Comparison of ENCODE assay signal across 6 cellular contexts in genomic region chr9:115844433-115844832, GRCh38.
DNase-seq lines count a peak whose midpoint lies in the region; TF ChIP-seq lines count a peak whose summit lies in the region.
"Not testable (repeated sequence)": the region's sequence is repeated elsewhere in the genome, so short reads cannot be mapped to it uniquely, and the experiment has no call there.

No MANE protein-coding gene starts in this region.

- H3K4me1 ChIP-seq in ES-I3 (ENCODE audit: insufficient read depth, low read length) (peaks cover 37% of the 10 kb centered on the region), HUES64 (ENCODE audit: insufficient read depth, low read length) (peaks cover 15% of the 10 kb centered on the region; the same call in 1 of the 2 replicates), iPS-15b (ENCODE audit: control insufficient read depth, insufficient read depth, low read length) (peaks cover 11% of the 10 kb centered on the region)
- not testable (repeated sequence) for H3K4me1 ChIP-seq in H9 (ENCODE audit: insufficient read depth, low read length); iPS-20b (ENCODE audit: insufficient read depth, low read length)

- POLR2A ChIA-PET in MCF 10A (lab: Yijun Ruan, JAX): interaction anchor here (1.6 kb wide), 1 partner anchor 47 kb away, joined by 3 read pairs; no protein-coding TSS in a partner anchor

- H3K4me3 ChIP-seq in HUES64 (ENCODE audit: low read length) (peak overlapping the region; percentile 43), iPS-15b (ENCODE audit: low read depth, low read length) (peak overlapping the region; percentile 63), iPS-20b (ENCODE audit: low read length) (peak overlapping the region; percentile 57)

- H3K23me2 ChIP-seq in H9 (ENCODE audit: insufficient read length, low read depth, low read length, poor library complexity, severe bottlenecking): not testable (repeated sequence)

- H4K20me1 ChIP-seq in H9 (ENCODE audit: control insufficient read depth, insufficient read depth, insufficient read length): not testable (repeated sequence)

- H3K9me3 ChIP-seq in ES-I3 (ENCODE audit: control insufficient read depth, insufficient read depth, low read length); H9 (ENCODE audit: control insufficient read depth, low read depth, low read length); HUES64 (ENCODE audit: insufficient read depth, low read depth, low read length); iPS-15b (ENCODE audit: control insufficient read depth, insufficient read depth, low read length); iPS-20b (ENCODE audit: insufficient read depth, low read depth, low read length): not testable (repeated sequence)

- not testable (repeated sequence) for H3K27me3 Mint-ChIP-seq in H9 (ENCODE audit: low read depth); MCF 10A (ENCODE audit: insufficient read depth, unreplicated experiment)

- H3K36me3 ChIP-seq in ES-I3 (ENCODE audit: insufficient read depth, low read length); HUES64 (ENCODE audit: insufficient read depth, low read length); iPS-15b (ENCODE audit: control insufficient read depth, insufficient read depth, low read length); iPS-20b (ENCODE audit: insufficient read depth, low read depth, low read length): not testable (repeated sequence)

- not testable (repeated sequence) for H3K14ac ChIP-seq in H9 (ENCODE audit: insufficient read depth, low read length)

- not testable (repeated sequence) for H3K4ac ChIP-seq in H9 (ENCODE audit: low read depth, low read length)

- not testable (repeated sequence) for H4K5ac ChIP-seq in H9 (ENCODE audit: insufficient read length, low read depth, low read length)

- H3K9ac ChIP-seq in ES-I3 (ENCODE audit: low read depth, low read length): peak overlapping the region; percentile 78
- not testable (repeated sequence) for H3K9ac ChIP-seq in H9 (ENCODE audit: extremely low read depth, insufficient read length, low read length); HUES64 (ENCODE audit: low read depth, low read length)
- peak overlapping the region; percentile 79 for H3K9ac ChIP-seq in iPS-15b (ENCODE audit: low read depth, low read length)
- H3K9ac ChIP-seq in iPS-20b (ENCODE audit: low read depth, low read length): 0 out of 2 replicates have a peak overlapping the region, but pooled peaks have one; percentile 39

- H3K79me1 ChIP-seq in H9 (ENCODE audit: insufficient read depth, low read depth, low read length, poor library complexity, severe bottlenecking): not testable (repeated sequence)

- peak overlapping the region; percentile 21 for H3K4me2 ChIP-seq in H9 (ENCODE audit: insufficient read depth, insufficient read length, low read length)

- peaks cover 6 to 23% (median 9%) of the 10 kb centered on the region in 3 experiments for H3K36me3 Mint-ChIP-seq in H9 (ENCODE audit: insufficient read depth in 1 of 3, low read depth in 3 of 3)
- H3K36me3 Mint-ChIP-seq in MCF 10A (ENCODE audit: insufficient read depth, unreplicated experiment): not testable (repeated sequence)

- not testable (repeated sequence) for H4K91ac ChIP-seq in H9 (ENCODE audit: insufficient read length, low read depth, low read length)

- H4K8ac ChIP-seq in H9 (replicated peaks; ENCODE audit: insufficient read length, low read depth, low read length): not testable (repeated sequence)

- H3K9me3 Mint-ChIP-seq in H9: peaks cover 9 to 13% of the 10 kb centered on the region in 2 experiments
- not testable (repeated sequence) for H3K9me3 Mint-ChIP-seq in MCF 10A (ENCODE audit: unreplicated experiment)

- not testable (repeated sequence) for H2AK5ac ChIP-seq in H9 (ENCODE audit: insufficient read length, low read length)

- H3K4me3 Mint-ChIP-seq in H9: peak overlapping the region in 1 of 2 experiments; percentile 82; a peak in 2 of 5 replicates
- H3K4me3 Mint-ChIP-seq in MCF 10A (ENCODE audit: unreplicated experiment): not testable (repeated sequence)

- H3K4me1 Mint-ChIP-seq in H9 (peaks cover 5 to 59% of the 10 kb centered on the region in 2 experiments; a peak in 3 of 4 replicates), MCF 10A (ENCODE audit: insufficient read depth, unreplicated experiment) (peaks cover 17% of the 10 kb centered on the region)

- not testable (repeated sequence) for BruUV-seq in MCF 10A (replicated peaks; lab: Mats Ljungman, UMichigan)

- not testable (repeated sequence) for H2BK120ac ChIP-seq in H9 (ENCODE audit: low read depth, low read length, poor library complexity, severe bottlenecking)

- not testable (repeated sequence) for H2BK15ac ChIP-seq in H9 (ENCODE audit: low read depth, low read length)

- not testable (repeated sequence) for H2BK20ac ChIP-seq in H9 (ENCODE audit: low read depth, low read length, poor library complexity, severe bottlenecking)

- intact Hi-C loops in MCF 10A (cut with micrococcal nuclease): not testable (repeated sequence)

- H3K27ac ChIP-seq in H9 (ENCODE audit: insufficient read length, low read depth, low read length); HUES64 (ENCODE audit: low read depth, low read length); iPS-20b (ENCODE audit: low read length): not testable (repeated sequence)

- H3K79me2 ChIP-seq in H9 (ENCODE audit: insufficient read depth, low read length): not testable (repeated sequence)

- not testable (repeated sequence) for TF ChIP-seq CTCF in H9 (conservative IDR thresholded peaks at IDR 0.05); MCF 10A (IDR thresholded peaks at IDR 0.05; ENCODE audit: unreplicated experiment)

- H3K18ac ChIP-seq in H9 (ENCODE audit: insufficient read length, low read depth, low read length): not testable (repeated sequence)

- H3K23ac ChIP-seq in H9 (ENCODE audit: insufficient read length, low read depth, low read length): not testable (repeated sequence)

- H3K27ac Mint-ChIP-seq in H9: peak overlapping the region in 1 of 3 experiments; percentile 86; a peak in 2 of 7 replicates
- H3K27ac Mint-ChIP-seq in MCF 10A (ENCODE audit: low read depth, unreplicated experiment): peak overlapping the region; percentile 83

- not testable (repeated sequence) for H3T11ph ChIP-seq in H9 (ENCODE audit: low read length)

- not testable (repeated sequence) for H2BK5ac ChIP-seq in H9 (ENCODE audit: insufficient read length, low read length)

- CTCF ChIA-PET in MCF 10A (lab: Yijun Ruan, JAX): interaction anchor here (0.6 kb wide), 1 partner anchor 211 kb away, joined by 3 read pairs; no protein-coding TSS in a partner anchor

- peak; percentile 61 for DNase-seq in H9
- not testable (repeated sequence) for DNase-seq in MCF 10A (ENCODE audit: unreplicated experiment)

- not testable (repeated sequence) for H3K27me3 ChIP-seq in H9 (ENCODE audit: insufficient read depth, low read length); HUES64 (ENCODE audit: insufficient read depth, low read length); iPS-15b (ENCODE audit: control insufficient read depth, insufficient read depth, low read length); iPS-20b (ENCODE audit: insufficient read depth, low read length)

- not testable (repeated sequence) for H2BK12ac ChIP-seq in H9 (ENCODE audit: insufficient read length, low read depth, low read length)

- H2AFZ ChIP-seq in H9 (ENCODE audit: low read length): not testable (repeated sequence)

- H3K56ac ChIP-seq in H9 (ENCODE audit: insufficient read length, low read depth, low read length): not testable (repeated sequence)

- WGBS in H9 (ENCODE audit: extremely low coverage, insufficient read length, low lambda C conversion rate): no CpG with 5 or more reads among the region's 8 CpGs
- 46% methylated on average over 8 of the region's 8 CpGs for WGBS in HUES64
